Comparison of ENCODE assay signal across 1 cellular context in the genomic region with DNA sequence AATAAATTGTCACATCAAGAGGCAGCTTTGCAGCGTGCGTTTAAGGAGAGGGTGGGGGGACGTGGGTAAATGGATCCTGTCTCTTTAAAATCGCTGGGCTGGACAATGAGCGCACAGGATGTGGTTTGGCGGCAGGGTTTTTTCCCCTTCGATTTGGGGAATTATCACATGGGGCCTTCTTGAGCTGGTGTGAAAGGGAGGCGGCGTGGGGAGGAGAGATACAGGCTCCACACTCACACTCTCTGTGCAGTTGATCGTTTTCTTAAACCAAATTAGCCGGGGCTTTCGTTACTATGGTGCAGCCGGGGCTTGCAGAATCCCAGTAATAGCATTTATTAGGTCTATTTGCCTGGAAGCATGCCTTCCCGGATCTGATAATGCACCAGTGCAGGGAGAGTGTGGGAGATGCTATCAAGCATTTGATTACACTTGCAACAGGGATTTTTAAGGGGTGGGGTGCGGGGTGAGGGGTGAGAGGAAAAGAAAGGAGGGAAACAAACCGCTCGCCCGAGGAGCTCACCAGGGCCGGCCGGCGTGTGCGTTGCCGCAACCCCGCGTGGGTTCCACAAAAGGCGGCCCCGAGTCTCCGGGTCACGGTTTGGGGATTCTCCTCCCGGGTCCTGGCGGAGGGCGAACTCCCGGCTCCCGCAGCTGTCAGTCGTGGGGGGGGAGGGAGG.
A peak's percentile ranks its signal among the peaks of the same experiment; 100 is the strongest.
TF ChIP-seq lines count a peak whose summit lies in the region.

No MANE protein-coding gene starts in this region.

TF ChIP-seq in GM12878, 131 proteins besides CTCF, POLR2A, EP300 and RAD21 (continued from another document and continues in another):
- TF ChIP-seq, protein P1, sequence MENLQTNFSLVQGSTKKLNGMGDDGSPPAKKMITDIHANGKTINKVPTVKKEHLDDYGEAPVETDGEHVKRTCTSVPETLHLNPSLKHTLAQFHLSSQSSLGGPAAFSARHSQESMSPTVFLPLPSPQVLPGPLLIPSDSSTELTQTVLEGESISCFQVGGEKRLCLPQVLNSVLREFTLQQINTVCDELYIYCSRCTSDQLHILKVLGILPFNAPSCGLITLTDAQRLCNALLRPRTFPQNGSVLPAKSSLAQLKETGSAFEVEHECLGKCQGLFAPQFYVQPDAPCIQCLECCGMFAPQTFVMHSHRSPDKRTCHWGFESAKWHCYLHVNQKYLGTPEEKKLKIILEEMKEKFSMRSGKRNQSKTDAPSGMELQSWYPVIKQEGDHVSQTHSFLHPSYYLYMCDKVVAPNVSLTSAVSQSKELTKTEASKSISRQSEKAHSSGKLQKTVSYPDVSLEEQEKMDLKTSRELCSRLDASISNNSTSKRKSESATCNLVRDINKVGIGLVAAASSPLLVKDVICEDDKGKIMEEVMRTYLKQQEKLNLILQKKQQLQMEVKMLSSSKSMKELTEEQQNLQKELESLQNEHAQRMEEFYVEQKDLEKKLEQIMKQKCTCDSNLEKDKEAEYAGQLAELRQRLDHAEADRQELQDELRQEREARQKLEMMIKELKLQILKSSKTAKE (IDR thresholded peaks at IDR 0.05; ENCODE audit: low read depth, poor library complexity, severe bottlenecking) = peak; percentile 71
- TF ChIP-seq ZSCAN29 (IDR thresholded peaks at IDR 0.05) = no peak
- no peak for TF ChIP-seq WRNIP1 (IDR thresholded peaks at IDR 0.05; ENCODE audit: borderline replicate concordance, low read depth, low read length)
- peak; percentile 92 for TF ChIP-seq MXI1 (IDR thresholded peaks at IDR 0.05; ENCODE audit: low read depth, low read length)
- TF ChIP-seq SUZ12 (IDR thresholded peaks at IDR 0.05; ENCODE audit: unreplicated experiment) = no peak
- no peak for TF ChIP-seq KDM1A (IDR thresholded peaks at IDR 0.05; ENCODE audit: borderline replicate concordance)
- TF ChIP-seq FOXK2 (IDR thresholded peaks at IDR 0.05) = no peak
- TF ChIP-seq, protein P2, sequence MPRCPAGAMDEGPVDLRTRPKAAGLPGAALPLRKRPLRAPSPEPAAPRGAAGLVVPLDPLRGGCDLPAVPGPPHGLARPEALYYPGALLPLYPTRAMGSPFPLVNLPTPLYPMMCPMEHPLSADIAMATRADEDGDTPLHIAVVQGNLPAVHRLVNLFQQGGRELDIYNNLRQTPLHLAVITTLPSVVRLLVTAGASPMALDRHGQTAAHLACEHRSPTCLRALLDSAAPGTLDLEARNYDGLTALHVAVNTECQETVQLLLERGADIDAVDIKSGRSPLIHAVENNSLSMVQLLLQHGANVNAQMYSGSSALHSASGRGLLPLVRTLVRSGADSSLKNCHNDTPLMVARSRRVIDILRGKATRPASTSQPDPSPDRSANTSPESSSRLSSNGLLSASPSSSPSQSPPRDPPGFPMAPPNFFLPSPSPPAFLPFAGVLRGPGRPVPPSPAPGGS (IDR thresholded peaks at IDR 0.05; ENCODE audit: borderline replicate concordance, insufficient read depth, low read depth, low read length, poor library complexity, severe bottlenecking) = peak; percentile 38
- no peak for TF ChIP-seq BRCA1 (IDR thresholded peaks at IDR 0.05; ENCODE audit: low read depth, low read length)
- TF ChIP-seq HCFC1 (IDR thresholded peaks at IDR 0.05; ENCODE audit: low read length) = no peak
- TF ChIP-seq PML (IDR thresholded peaks at IDR 0.05; ENCODE audit: low read length) = peak; percentile 93
- TF ChIP-seq GABPA (IDR thresholded peaks at IDR 0.05; ENCODE audit: low read depth) = peak; percentile 80
- TF ChIP-seq SP1 (IDR thresholded peaks at IDR 0.05; ENCODE audit: low read depth, low read length) = peak; percentile 84
- TF ChIP-seq ETV6 (conservative IDR thresholded peaks at IDR 0.05 in 1 of 2, IDR thresholded peaks at IDR 0.05 in 1 of 2; ENCODE audit: borderline replicate concordance in 1 of 2, low read depth in 1 of 2) = no peak
- peak; percentile 88 for TF ChIP-seq CHD1 (IDR thresholded peaks at IDR 0.05; ENCODE audit: low read depth, low read length)
- TF ChIP-seq POLR2AphosphoS2 (IDR thresholded peaks at IDR 0.05; ENCODE audit: low read depth, low read length) = no peak
- no peak for TF ChIP-seq NR2F1 (conservative IDR thresholded peaks at IDR 0.05)
- peak; percentile 57; the same call in 1 of the 2 replicates for TF ChIP-seq BCL11A (IDR thresholded peaks at IDR 0.05; ENCODE audit: low read depth, low read length)
- TF ChIP-seq HDGF (IDR thresholded peaks at IDR 0.05) = no peak
- TF ChIP-seq, protein P3, sequence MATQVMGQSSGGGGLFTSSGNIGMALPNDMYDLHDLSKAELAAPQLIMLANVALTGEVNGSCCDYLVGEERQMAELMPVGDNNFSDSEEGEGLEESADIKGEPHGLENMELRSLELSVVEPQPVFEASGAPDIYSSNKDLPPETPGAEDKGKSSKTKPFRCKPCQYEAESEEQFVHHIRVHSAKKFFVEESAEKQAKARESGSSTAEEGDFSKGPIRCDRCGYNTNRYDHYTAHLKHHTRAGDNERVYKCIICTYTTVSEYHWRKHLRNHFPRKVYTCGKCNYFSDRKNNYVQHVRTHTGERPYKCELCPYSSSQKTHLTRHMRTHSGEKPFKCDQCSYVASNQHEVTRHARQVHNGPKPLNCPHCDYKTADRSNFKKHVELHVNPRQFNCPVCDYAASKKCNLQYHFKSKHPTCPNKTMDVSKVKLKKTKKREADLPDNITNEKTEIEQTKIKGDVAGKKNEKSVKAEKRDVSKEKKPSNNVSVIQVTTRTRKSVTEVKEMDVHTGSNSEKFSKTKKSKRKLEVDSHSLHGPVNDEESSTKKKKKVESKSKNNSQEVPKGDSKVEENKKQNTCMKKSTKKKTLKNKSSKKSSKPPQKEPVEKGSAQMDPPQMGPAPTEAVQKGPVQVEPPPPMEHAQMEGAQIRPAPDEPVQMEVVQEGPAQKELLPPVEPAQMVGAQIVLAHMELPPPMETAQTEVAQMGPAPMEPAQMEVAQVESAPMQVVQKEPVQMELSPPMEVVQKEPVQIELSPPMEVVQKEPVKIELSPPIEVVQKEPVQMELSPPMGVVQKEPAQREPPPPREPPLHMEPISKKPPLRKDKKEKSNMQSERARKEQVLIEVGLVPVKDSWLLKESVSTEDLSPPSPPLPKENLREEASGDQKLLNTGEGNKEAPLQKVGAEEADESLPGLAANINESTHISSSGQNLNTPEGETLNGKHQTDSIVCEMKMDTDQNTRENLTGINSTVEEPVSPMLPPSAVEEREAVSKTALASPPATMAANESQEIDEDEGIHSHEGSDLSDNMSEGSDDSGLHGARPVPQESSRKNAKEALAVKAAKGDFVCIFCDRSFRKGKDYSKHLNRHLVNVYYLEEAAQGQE (IDR thresholded peaks at IDR 0.05; ENCODE audit: low read depth, low read length) = no peak
- no peak for TF ChIP-seq HDAC2 (IDR thresholded peaks at IDR 0.05)
- no peak for TF ChIP-seq PBX3 (IDR thresholded peaks at IDR 0.05; ENCODE audit: insufficient replicate concordance, low read depth, low read length)
- TF ChIP-seq, protein P4, sequence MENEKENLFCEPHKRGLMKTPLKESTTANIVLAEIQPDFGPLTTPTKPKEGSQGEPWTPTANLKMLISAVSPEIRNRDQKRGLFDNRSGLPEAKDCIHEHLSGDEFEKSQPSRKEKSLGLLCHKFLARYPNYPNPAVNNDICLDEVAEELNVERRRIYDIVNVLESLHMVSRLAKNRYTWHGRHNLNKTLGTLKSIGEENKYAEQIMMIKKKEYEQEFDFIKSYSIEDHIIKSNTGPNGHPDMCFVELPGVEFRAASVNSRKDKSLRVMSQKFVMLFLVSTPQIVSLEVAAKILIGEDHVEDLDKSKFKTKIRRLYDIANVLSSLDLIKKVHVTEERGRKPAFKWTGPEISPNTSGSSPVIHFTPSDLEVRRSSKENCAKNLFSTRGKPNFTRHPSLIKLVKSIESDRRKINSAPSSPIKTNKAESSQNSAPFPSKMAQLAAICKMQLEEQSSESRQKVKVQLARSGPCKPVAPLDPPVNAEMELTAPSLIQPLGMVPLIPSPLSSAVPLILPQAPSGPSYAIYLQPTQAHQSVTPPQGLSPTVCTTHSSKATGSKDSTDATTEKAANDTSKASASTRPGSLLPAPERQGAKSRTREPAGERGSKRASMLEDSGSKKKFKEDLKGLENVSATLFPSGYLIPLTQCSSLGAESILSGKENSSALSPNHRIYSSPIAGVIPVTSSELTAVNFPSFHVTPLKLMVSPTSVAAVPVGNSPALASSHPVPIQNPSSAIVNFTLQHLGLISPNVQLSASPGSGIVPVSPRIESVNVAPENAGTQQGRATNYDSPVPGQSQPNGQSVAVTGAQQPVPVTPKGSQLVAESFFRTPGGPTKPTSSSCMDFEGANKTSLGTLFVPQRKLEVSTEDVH (IDR thresholded peaks at IDR 0.05; ENCODE audit: low read depth, partially characterized antibody) = no peak
- TF ChIP-seq, protein P5, sequence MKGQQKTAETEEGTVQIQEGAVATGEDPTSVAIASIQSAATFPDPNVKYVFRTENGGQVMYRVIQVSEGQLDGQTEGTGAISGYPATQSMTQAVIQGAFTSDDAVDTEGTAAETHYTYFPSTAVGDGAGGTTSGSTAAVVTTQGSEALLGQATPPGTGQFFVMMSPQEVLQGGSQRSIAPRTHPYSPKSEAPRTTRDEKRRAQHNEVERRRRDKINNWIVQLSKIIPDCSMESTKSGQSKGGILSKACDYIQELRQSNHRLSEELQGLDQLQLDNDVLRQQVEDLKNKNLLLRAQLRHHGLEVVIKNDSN (IDR thresholded peaks at IDR 0.05; ENCODE audit: borderline replicate concordance, extremely low read length, insufficient read depth, low read depth, low read length) = peak; percentile 9
- TF ChIP-seq SMC3 (IDR thresholded peaks at IDR 0.05; ENCODE audit: borderline replicate concordance, low read length) = no peak
- peak; percentile 63; the same call in 1 of the 2 replicates for TF ChIP-seq SMAD5 (IDR thresholded peaks at IDR 0.05; ENCODE audit: low read depth)
- TF ChIP-seq NBN (IDR thresholded peaks at IDR 0.05) = peak; percentile 80; the same call in 1 of the 2 replicates
- peak; percentile 72; the same call in 1 of the 2 replicates for TF ChIP-seq MTA3 (IDR thresholded peaks at IDR 0.05; ENCODE audit: borderline replicate concordance, low read length)
- TF ChIP-seq ZNF24 (IDR thresholded peaks at IDR 0.05) = no peak
- no peak for TF ChIP-seq RFX5 (IDR thresholded peaks at IDR 0.05; ENCODE audit: low read depth, low read length)
- peak; percentile 73 for TF ChIP-seq NFIC (IDR thresholded peaks at IDR 0.05; ENCODE audit: low read depth, low read length)
- TF ChIP-seq IRF3 (IDR thresholded peaks at IDR 0.05) = no peak
- 0 out of 2 replicates have a peak, but pooled peaks have one; percentile 28 for TF ChIP-seq BACH1 (IDR thresholded peaks at IDR 0.05; ENCODE audit: borderline replicate concordance)
- TF ChIP-seq EZH2 (IDR thresholded peaks at IDR 0.05; ENCODE audit: borderline replicate concordance, control insufficient read depth, low read depth, low read length) = no peak
- TF ChIP-seq RUNX3 (IDR thresholded peaks at IDR 0.05; ENCODE audit: low read length) = peak; percentile 98
- TF ChIP-seq, protein P6, sequence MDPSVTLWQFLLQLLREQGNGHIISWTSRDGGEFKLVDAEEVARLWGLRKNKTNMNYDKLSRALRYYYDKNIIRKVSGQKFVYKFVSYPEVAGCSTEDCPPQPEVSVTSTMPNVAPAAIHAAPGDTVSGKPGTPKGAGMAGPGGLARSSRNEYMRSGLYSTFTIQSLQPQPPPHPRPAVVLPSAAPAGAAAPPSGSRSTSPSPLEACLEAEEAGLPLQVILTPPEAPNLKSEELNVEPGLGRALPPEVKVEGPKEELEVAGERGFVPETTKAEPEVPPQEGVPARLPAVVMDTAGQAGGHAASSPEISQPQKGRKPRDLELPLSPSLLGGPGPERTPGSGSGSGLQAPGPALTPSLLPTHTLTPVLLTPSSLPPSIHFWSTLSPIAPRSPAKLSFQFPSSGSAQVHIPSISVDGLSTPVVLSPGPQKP (IDR thresholded peaks at IDR 0.05; ENCODE audit: low read depth, low read length) = no peak
- no peak for TF ChIP-seq TARDBP (IDR thresholded peaks at IDR 0.05; ENCODE audit: borderline replicate concordance)
- TF ChIP-seq ZBED1 (IDR thresholded peaks at IDR 0.05; ENCODE audit: borderline replicate concordance) = peak; percentile 61; the same call in 1 of the 2 replicates
- TF ChIP-seq SREBF2 (IDR thresholded peaks at IDR 0.05; ENCODE audit: low read length) = no peak
- TF ChIP-seq TCF12 (IDR thresholded peaks at IDR 0.05; ENCODE audit: low read depth, low read length) = peak; percentile 61; the same call in 1 of the 2 replicates
- no peak for TF ChIP-seq YBX1 (IDR thresholded peaks at IDR 0.05)
- no peak for TF ChIP-seq SREBF1 (IDR thresholded peaks at IDR 0.05; ENCODE audit: low read length)
- TF ChIP-seq IRF4 (IDR thresholded peaks at IDR 0.05; ENCODE audit: low read depth, low read length) = 0 out of 2 replicates have a peak, but pooled peaks have one; percentile 4
- TF ChIP-seq LARP7 (IDR thresholded peaks at IDR 0.05) = no peak
- TF ChIP-seq, protein P7, sequence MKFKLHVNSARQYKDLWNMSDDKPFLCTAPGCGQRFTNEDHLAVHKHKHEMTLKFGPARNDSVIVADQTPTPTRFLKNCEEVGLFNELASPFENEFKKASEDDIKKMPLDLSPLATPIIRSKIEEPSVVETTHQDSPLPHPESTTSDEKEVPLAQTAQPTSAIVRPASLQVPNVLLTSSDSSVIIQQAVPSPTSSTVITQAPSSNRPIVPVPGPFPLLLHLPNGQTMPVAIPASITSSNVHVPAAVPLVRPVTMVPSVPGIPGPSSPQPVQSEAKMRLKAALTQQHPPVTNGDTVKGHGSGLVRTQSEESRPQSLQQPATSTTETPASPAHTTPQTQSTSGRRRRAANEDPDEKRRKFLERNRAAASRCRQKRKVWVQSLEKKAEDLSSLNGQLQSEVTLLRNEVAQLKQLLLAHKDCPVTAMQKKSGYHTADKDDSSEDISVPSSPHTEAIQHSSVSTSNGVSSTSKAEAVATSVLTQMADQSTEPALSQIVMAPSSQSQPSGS (IDR thresholded peaks at IDR 0.05; ENCODE audit: low read length) = peak; percentile 82
- TF ChIP-seq SMARCA5 (IDR thresholded peaks at IDR 0.05) = no peak
- TF ChIP-seq YY1 (IDR thresholded peaks at IDR 0.05; ENCODE audit: low read depth, low read length) = peak; percentile 68; the same call in 1 of the 2 replicates
- TF ChIP-seq SMAD1 (IDR thresholded peaks at IDR 0.05; ENCODE audit: low read depth, partially characterized antibody) = peak; percentile 67
- TF ChIP-seq POU2F2 (IDR thresholded peaks at IDR 0.05; ENCODE audit: borderline replicate concordance, low read depth, low read length) = peak; percentile 82; the same call in 1 of the 3 replicates
- TF ChIP-seq SPI1 (IDR thresholded peaks at IDR 0.05; ENCODE audit: borderline replicate concordance, insufficient read depth, low read depth, low read length) = no peak
- no peak for TF ChIP-seq CHD4 (IDR thresholded peaks at IDR 0.05)
- TF ChIP-seq NR2C1 (IDR thresholded peaks at IDR 0.05) = no peak
